2 cellular contexts compared by ENCODE assay signal in genomic region chr15:97849183-97849582, GRCh38.
TF ChIP-seq lines count a peak whose summit lies in the region.

No MANE protein-coding gene starts in this region.

TF ChIP-seq in HepG2, 621 proteins besides CTCF, POLR2A, EP300 and RAD21 (continued from another document):
- TF ChIP-seq MTA1 (CRISPR knock-in tag; IDR thresholded peaks at IDR 0.05; ENCODE audit: borderline replicate concordance) (no peak), ZNF672 (CRISPR knock-in tag; IDR thresholded peaks at IDR 0.05) (no peak), PCBP2 (optimal IDR thresholded peaks at IDR 0.05; ENCODE audit: low read depth, low read length, poor library complexity, severe bottlenecking) (no peak), JDP2 (CRISPR knock-in tag; IDR thresholded peaks at IDR 0.05; ENCODE audit: borderline replicate concordance) (no peak), REXO4 (CRISPR knock-in tag; IDR thresholded peaks at IDR 0.05; ENCODE audit: borderline replicate concordance) (no peak), THAP11 (CRISPR knock-in tag; IDR thresholded peaks at IDR 0.05) (no peak), ZNF746 (CRISPR knock-in tag; IDR thresholded peaks at IDR 0.05) (no peak), KLF16 (CRISPR knock-in tag; IDR thresholded peaks at IDR 0.05) (no peak)

TF ChIP-seq in WTC11, 78 proteins besides CTCF, POLR2A, EP300 and RAD21 (continued from another document):
- TF ChIP-seq USF1 (CRISPR knock-in tag; IDR thresholded peaks at IDR 0.05): no peak
